Comparison of ENCODE assay signal across 1 cellular context in the genomic region with DNA sequence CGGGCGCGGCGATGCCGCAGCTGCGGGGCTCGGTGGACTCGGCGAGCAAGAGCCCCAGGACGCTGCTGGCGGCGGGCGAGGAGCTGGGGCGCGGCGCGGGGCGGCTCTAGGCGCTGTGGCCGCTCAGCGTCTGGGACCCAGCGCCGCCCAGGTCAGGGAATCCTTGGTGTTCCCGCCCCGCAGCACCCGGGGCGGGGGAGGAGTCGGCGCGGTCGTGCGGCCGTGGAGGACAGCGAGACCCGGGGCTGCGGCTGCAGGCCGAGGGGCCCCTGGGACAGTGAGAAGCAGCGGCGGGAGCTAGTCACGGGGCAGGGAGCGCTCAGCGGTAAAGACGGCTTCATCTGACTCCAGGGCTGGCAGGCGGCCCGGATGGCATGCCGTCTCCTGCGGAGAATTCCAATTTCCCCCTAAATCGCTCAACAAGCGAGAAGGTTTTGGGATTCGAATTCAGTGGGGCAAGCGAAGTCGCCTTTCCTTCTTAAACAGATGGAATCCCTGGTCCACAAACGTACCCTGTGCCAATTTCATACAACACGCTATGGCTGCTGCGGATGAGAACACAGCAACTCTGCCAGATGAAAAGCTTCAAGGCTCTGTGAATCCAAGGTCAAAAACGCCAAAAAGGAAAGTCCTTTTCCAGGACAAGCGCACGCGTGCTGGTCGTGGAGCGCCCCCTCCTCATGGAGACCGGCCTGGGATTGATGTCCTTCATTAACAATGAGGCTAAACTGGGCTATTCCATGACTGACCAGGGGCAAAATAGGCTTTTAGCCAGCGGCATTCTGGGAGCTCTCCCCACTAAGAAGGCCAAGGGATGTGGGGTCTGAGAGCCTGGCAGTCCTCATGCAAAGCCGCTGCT.
TF ChIP-seq lines count a peak whose summit lies in the region.

No MANE protein-coding gene starts in this region.

TF ChIP-seq in neural cell, 6 proteins besides CTCF, POLR2A, EP300 and RAD21 (continued from another document):
- peak; percentile 26 for TF ChIP-seq REST (IDR thresholded peaks at IDR 0.05; ENCODE audit: borderline replicate concordance)
TF ChIP-seq in neural cell: peak in this region for 2.
